ENCODE assay signal across 1 cellular context in genomic region chr3:5022966-5023776, GRCh38.
A peak's percentile ranks its signal among the peaks of the same experiment; 100 is the strongest.
TF ChIP-seq lines count a peak whose summit lies in the region.

No MANE protein-coding gene starts in this region.

TF ChIP-seq in SK-N-SH, 30 proteins besides CTCF, POLR2A, EP300 and RAD21 (continued from another document):
- TF ChIP-seq REST (IDR thresholded peaks at IDR 0.05; ENCODE audit: low read depth, low read length) (peak; percentile 42; the same call in 1 of the 2 replicates), ZBTB33 (IDR thresholded peaks at IDR 0.05; ENCODE audit: borderline replicate concordance, low read depth) (peak; percentile 42; the same call in 1 of the 2 replicates), EZH2phosphoT487 (IDR thresholded peaks at IDR 0.05; ENCODE audit: borderline replicate concordance, low read depth) (no peak), GABPA (IDR thresholded peaks at IDR 0.05; ENCODE audit: low read depth) (no peak), ELF1 (IDR thresholded peaks at IDR 0.05) (no peak), FOXJ3 (CRISPR knock-in tag; IDR thresholded peaks at IDR 0.05) (no peak), USF1 (IDR thresholded peaks at IDR 0.05; ENCODE audit: borderline replicate concordance, low read depth) (no peak), USF2 (IDR thresholded peaks at IDR 0.05; ENCODE audit: borderline replicate concordance, low read depth, low read length) (no peak), MAX (IDR thresholded peaks at IDR 0.05; ENCODE audit: low read depth) (peak; percentile 61; the same call in 1 of the 2 replicates)
